In the genomic region with DNA sequence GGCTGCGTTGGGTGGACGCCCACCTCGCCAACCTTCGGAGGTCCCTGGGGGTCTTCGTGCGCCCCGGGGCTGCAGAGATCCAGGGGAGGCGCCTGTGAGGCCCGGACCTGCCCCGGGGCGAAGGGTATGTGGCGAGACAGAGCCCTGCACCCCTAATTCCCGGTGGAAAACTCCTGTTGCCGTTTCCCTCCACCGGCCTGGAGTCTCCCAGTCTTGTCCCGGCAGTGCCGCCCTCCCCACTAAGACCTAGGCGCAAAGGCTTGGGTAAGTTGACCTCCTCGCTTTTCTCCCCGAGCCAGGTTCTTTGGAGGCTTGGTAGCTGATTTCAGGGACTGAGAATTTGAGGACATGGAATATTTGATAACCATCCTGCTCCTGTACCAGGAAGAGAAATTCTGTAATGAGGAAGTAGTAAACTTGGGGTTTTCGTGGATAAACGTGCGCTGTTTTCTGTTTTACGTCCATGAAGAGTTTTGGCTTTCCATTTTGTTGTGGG, we compare ENCODE assay signal across 9 cellular contexts. TPM values are rescaled to one million over a fixed set of nuclear protein-coding genes. Genes with fewer than 3 reads are reported as not detected.
DNase-seq lines count a peak whose midpoint lies in the region; ATAC-seq, FAIRE-seq and TF ChIP-seq lines count a peak whose summit lies in the region.
"Had no signal": no experiment of that assay in that cellular context is flagged by ENCODE, and none has a peak within 500 bp of the region (broad histone marks: within the 10 kb centered on the region; RNA-seq: fewer than 3 reads in every experiment).

No MANE protein-coding gene starts in this region.

- TF ChIP-seq POLR2A in HCT116 (IDR thresholded peaks at IDR 0.05; ENCODE audit: borderline replicate concordance, extremely low read depth, insufficient read depth, insufficient read length) (no peak), K562 (conservative IDR thresholded peaks at IDR 0.05) (no peak)

- H3K9me1 ChIP-seq in K562 (ENCODE audit: control insufficient read depth, insufficient read depth, low read length): no peaks in the 10 kb centered on the region

- ATAC-seq in HCT116 (peak; percentile 13), K562 (peak; percentile 34)

- H3K36me3 ChIP-seq in HCT116 (ENCODE audit: control insufficient read depth in 1 of 2, insufficient read depth in 2 of 2, low read length in 2 of 2) (peaks cover 0 to 19% of the 10 kb centered on the region in 2 experiments; a peak in 2 of 4 replicates), NT2/D1 (ENCODE audit: insufficient read depth, insufficient read length, low read length) (peaks cover 35% of the 10 kb centered on the region), K562 (ENCODE audit: control insufficient read depth, insufficient read depth, low read length) (peaks cover 24% of the 10 kb centered on the region), skeletal muscle satellite cell (ENCODE audit: insufficient read depth, low read length) (peaks cover 17% of the 10 kb centered on the region)

- H3K79me2 ChIP-seq in HCT116 (ENCODE audit: insufficient read depth, low read length): peaks cover 28% of the 10 kb centered on the region
- peaks cover 60% of the 10 kb centered on the region for H3K79me2 ChIP-seq in K562 (ENCODE audit: control insufficient read depth, insufficient read depth, low read length)

- H3K4me1 ChIP-seq in HCT116 (ENCODE audit: control insufficient read depth in 1 of 2, insufficient read depth in 2 of 2, low read length in 2 of 2) (peaks cover 2 to 17% of the 10 kb centered on the region in 2 experiments; a peak in 3 of 4 replicates), NT2/D1 (ENCODE audit: insufficient read depth, insufficient read length) (no peaks in the 10 kb centered on the region), K562 (replicated peaks in 1 of 2; ENCODE audit: control insufficient read depth in 2 of 2, insufficient read depth in 2 of 2, low read length in 2 of 2) (peaks cover 3 to 11% of the 10 kb centered on the region in 2 experiments; a peak in 3 of 5 replicates), skeletal muscle satellite cell (ENCODE audit: control insufficient read depth, insufficient read depth, low read length) (peaks cover 9% of the 10 kb centered on the region)

- 0% methylated on average over 23 of the region's 24 CpGs for WGBS in K562 (ENCODE audit: insufficient coverage, low coverage, missing lambda C conversion rate)

- peak; percentile 81 for FAIRE-seq in K562 (lab: Jason Lieb, UNC)
- FAIRE-seq: endometrium had no signal

- H3K4me3 ChIP-seq in HCT116 (replicated peaks in 1 of 2; ENCODE audit: low read depth in 1 of 2, low read length in 2 of 2) (peak overlapping the region; percentile 68 to 91), NT2/D1 (ENCODE audit: insufficient read length, low read depth) (peak overlapping the region; percentile 94), K562 (peak overlapping the region; percentile 98), iPS-18c (ENCODE audit: insufficient read depth, low read depth, low read length) (peak overlapping the region; percentile 95), skeletal muscle satellite cell (ENCODE audit: low read length) (peak overlapping the region; percentile 92)

- POLR2A ChIA-PET in HCT116 (lab: Charles Lee) (no interaction called here), K562 (lab: Yijun Ruan, JAX) (no interaction called here)

- intact Hi-C loops in HCT116 (cut with micrococcal nuclease): loop anchor here (2.0 kb wide), 1 partner anchor 53 kb away; the partner anchor contains the start of gene SLC25A3
- intact Hi-C loops in K562 (cut with micrococcal nuclease): loop anchor here (1.0 kb wide), 1 partner anchor 52 kb away; the partner anchor contains the start of gene SLC25A3

- H3K27me3 ChIP-seq in HCT116 (ENCODE audit: insufficient read depth, low read length) (no peaks in the 10 kb centered on the region), NT2/D1 (ENCODE audit: insufficient read depth, insufficient read length) (no peaks in the 10 kb centered on the region), K562 (ENCODE audit: control insufficient read depth in 2 of 2, insufficient read depth in 2 of 2, low read length in 2 of 2) (no peaks in the 10 kb centered on the region), skeletal muscle satellite cell (ENCODE audit: control insufficient read depth, insufficient read depth, low read length) (no peaks in the 10 kb centered on the region)

- RAD21 ChIA-PET in HCT116 (lab: Charles Lee; ENCODE audit: low non-redundant PET in 1 of 2, low total read pairs in 2 of 2, uncharacterized antibody in 2 of 2, unreplicated experiment in 2 of 2): no interaction called here

- H3K9ac ChIP-seq in HCT116 (ENCODE audit: low read length) (peak overlapping the region; percentile 78), NT2/D1 (ENCODE audit: insufficient read length, low read depth) (peak overlapping the region; percentile 92), K562 (ENCODE audit: insufficient read depth in 1 of 2, low read depth in 2 of 2, low read length in 2 of 2) (peak overlapping the region; percentile 93 to 96), skeletal muscle satellite cell (ENCODE audit: low read depth, low read length) (peak overlapping the region; percentile 94)

- TF ChIP-seq RAD21 in HCT116 (IDR thresholded peaks at IDR 0.05; ENCODE audit: low read depth) (no peak), K562 (CRISPR knock-in tag; conservative IDR thresholded peaks at IDR 0.05 in 1 of 2, IDR thresholded peaks at IDR 0.05 in 1 of 2) (no peak)

- DNase-seq in DMS53 (lab: John Stamatoyannopoulos, UW) (peak; percentile 60), DMS53 treated with DMSO at 0.1 percent for 48 hours (lab: John Stamatoyannopoulos, UW; ENCODE audit: unreplicated experiment) (no peak), HCT116 (ENCODE audit: low read depth, low spot score) (no peak), NT2/D1 (ENCODE audit: low read depth, low spot score) (no peak), K562 (ENCODE audit: extremely low read depth in 1 of 4, low spot score in 3 of 4) (peak; percentile 18 to 52 (median 28))
- no peak for DNase-seq in effector CD4-positive, alpha-beta T cell

- H4K20me1 ChIP-seq in HCT116 (ENCODE audit: insufficient read depth): no peaks in the 10 kb centered on the region
- H4K20me1 ChIP-seq in K562 (replicated peaks; ENCODE audit: control insufficient read depth, insufficient read depth, low read length): no peaks in the 10 kb centered on the region

- H3K9me2 ChIP-seq in HCT116 (ENCODE audit: insufficient read depth): no peaks in the 10 kb centered on the region

- no peak for TF ChIP-seq CTCF in HCT116 (IDR thresholded peaks at IDR 0.05 in 2 of 3, conservative IDR thresholded peaks at IDR 0.05 in 1 of 3; ENCODE audit: borderline replicate concordance in 1 of 3, insufficient read depth in 1 of 3, low read depth in 2 of 3, low read length in 2 of 3)
- no peak for TF ChIP-seq CTCF in K562 (IDR thresholded peaks at IDR 0.05 in 2 of 3, conservative IDR thresholded peaks at IDR 0.05 in 1 of 3; ENCODE audit: insufficient read depth in 2 of 3, low read depth in 1 of 3, low read length in 3 of 3)

- no peak for TF ChIP-seq EP300 in K562 (IDR thresholded peaks at IDR 0.05; ENCODE audit: low read length)

- peak overlapping the region; percentile 1 for H2AFZ ChIP-seq in HCT116 (ENCODE audit: low read depth, low read length, poor library complexity, severe bottlenecking)
- H2AFZ ChIP-seq in K562 (ENCODE audit: low read depth, low read length): peak overlapping the region; percentile 95

- H3K4me2 ChIP-seq in HCT116 (ENCODE audit: low read length) (peak overlapping the region; percentile 77), K562 (ENCODE audit: insufficient read depth, low read length) (peak overlapping the region; percentile 96), skeletal muscle satellite cell (ENCODE audit: low read length) (peak overlapping the region; percentile 71)

- CTCF ChIA-PET in HCT116 (lab: Charles Lee): interaction anchor here (1.1 kb wide), 1 partner anchor 79 kb away, joined by 3 read pairs; no protein-coding TSS in a partner anchor
- CTCF ChIA-PET in K562 (lab: Yijun Ruan, JAX; ENCODE audit: low intra/inter-chr PET ratio): no interaction called here

- H3K27ac ChIP-seq in HCT116 (ENCODE audit: low read depth, low read length) (peak overlapping the region; percentile 88), K562 (ENCODE audit: extremely low read depth, low read depth, low read length) (peak overlapping the region; percentile 93)

- in situ Hi-C loops in K562 (cut with MboI): no loop called here

- BruUV-seq in HCT116 (replicated peaks; lab: Mats Ljungman, UMichigan): TSS peak; percentile 73
- TSS peak; percentile 71 for BruUV-seq in K562 (replicated peaks; lab: Mats Ljungman, UMichigan)

- H3K9me3 ChIP-seq in HCT116 (ENCODE audit: control insufficient read depth in 1 of 2, insufficient read depth in 1 of 2, low read depth in 1 of 2, low read length in 2 of 2) (no peaks in the 10 kb centered on the region), NT2/D1 (ENCODE audit: insufficient read depth, low read length) (no peaks in the 10 kb centered on the region), K562 (replicated peaks; ENCODE audit: control insufficient read depth, insufficient read depth, low read depth, low read length) (no peaks in the 10 kb centered on the region), iPS-18c (ENCODE audit: control insufficient read depth, insufficient read depth, low read length) (no peaks in the 10 kb centered on the region), skeletal muscle satellite cell (replicated peaks; ENCODE audit: low read length) (no peaks in the 10 kb centered on the region)

RNA-seq across cellular contexts. Expression of gene APAF1, which starts 0.5 kb away (rescaled TPM):
- 13.9 TPM for total RNA-seq in HCT116 (2021; ENCODE audit: unreplicated experiment)
- 3.6 and 4.7 TPM in 2 replicates for polyA plus RNA-seq in HCT116 (2012)
- 34.4 and 111 TPM in 2 replicates for total RNA-seq in K562 (2011; cell fraction: chromatin; rRNA removed; ENCODE audit: low replicate concordance)
- 13.7 and 18.6 TPM in 2 replicates for total RNA-seq in K562 (2011; cell fraction: nucleolus; rRNA removed)
- total RNA-seq in K562 (2011; cell fraction: nucleoplasm; rRNA removed): 27.3 and 35.5 TPM in 2 replicates
- 8.5 and 11.1 TPM in 2 replicates for total RNA-seq in K562 (2014; rRNA removed)
- 15.2 and 18.3 TPM in 2 replicates for total RNA-seq in K562 (2014; rRNA removed; fragmentation: Illumina TruSeq; extraction: Trizol)
- total RNA-seq in K562 (2015; rRNA removed; fragmentation: Illumina TruSeq; extraction: Trizol): 10.8 TPM in 2 replicates
- total RNA-seq in K562 (2021): 11.5 and 13.4 TPM in 2 replicates
- 12.4 and 15.7 TPM in 2 replicates for polyA plus RNA-seq in K562 (2011; rRNA removed)
- polyA plus RNA-seq in K562 (2011; cell fraction: cytosol; rRNA removed): 5.2 and 7.2 TPM in 2 replicates
- polyA plus RNA-seq in K562 (2011; cell fraction: nucleus; rRNA removed): 9.1 and 10.9 TPM in 2 replicates
- polyA plus RNA-seq in K562 (2012): 6.7 and 9.1 TPM in 2 replicates
- polyA plus RNA-seq in K562 (2014; fragmentation: Illumina TruSeq; extraction: Trizol): 8.2 and 9.9 TPM in 2 replicates
- 1 to 10 TPM; 5.1 to 6.5 TPM for polyA plus RNA-seq in K562 (2014; fragmentation: Nextera tagmentation; extraction: Ambion mirVana)
- 7.2 and 8.4 TPM in 2 replicates for polyA plus RNA-seq in K562 (2014; rRNA removed)
- 48.2 and 55.6 TPM in 2 replicates for polyA minus RNA-seq in K562 (2011; rRNA and poly(A)+ RNA removed)
- polyA minus RNA-seq in K562 (2011; cell fraction: cytosol; rRNA and poly(A)+ RNA removed): 12.2 and 18.2 TPM in 2 replicates
- 12.1 and 26.7 TPM in 2 replicates for polyA minus RNA-seq in K562 (2011; cell fraction: nucleus; rRNA and poly(A)+ RNA removed)
- 18.0 and 18.6 TPM in 2 replicates for total RNA-seq in skeletal muscle satellite cell (2012; rRNA removed)

RNA-seq across cellular contexts. Expression of gene IKBIP, which starts 1.0 kb away (rescaled TPM):
- 14.5 TPM for total RNA-seq in HCT116 (2021; ENCODE audit: unreplicated experiment)
- 3.9 and 5.7 TPM in 2 replicates for polyA plus RNA-seq in HCT116 (2012)
- total RNA-seq in K562 (2011; cell fraction: chromatin; rRNA removed; ENCODE audit: low replicate concordance): 6.2 and 22.8 TPM in 2 replicates
- 6.2 and 7.0 TPM in 2 replicates for total RNA-seq in K562 (2011; cell fraction: nucleolus; rRNA removed)
- 11.0 and 14.5 TPM in 2 replicates for total RNA-seq in K562 (2011; cell fraction: nucleoplasm; rRNA removed)
- total RNA-seq in K562 (2014; rRNA removed): 14.1 and 14.9 TPM in 2 replicates
- 19.5 and 22.8 TPM in 2 replicates for total RNA-seq in K562 (2014; rRNA removed; fragmentation: Illumina TruSeq; extraction: Trizol)
- total RNA-seq in K562 (2015; rRNA removed; fragmentation: Illumina TruSeq; extraction: Trizol): 16.5 and 17.8 TPM in 2 replicates
- 14.9 and 15.4 TPM in 2 replicates for total RNA-seq in K562 (2021)
- 12.3 and 16.2 TPM in 2 replicates for polyA plus RNA-seq in K562 (2011; rRNA removed)
- 3.1 and 5.1 TPM in 2 replicates for polyA plus RNA-seq in K562 (2011; cell fraction: cytosol; rRNA removed)
- polyA plus RNA-seq in K562 (2011; cell fraction: nucleus; rRNA removed): 2.5 and 2.8 TPM in 2 replicates
- 12.4 and 14.4 TPM in 2 replicates for polyA plus RNA-seq in K562 (2012)
- 12.6 and 15.3 TPM in 2 replicates for polyA plus RNA-seq in K562 (2014; fragmentation: Illumina TruSeq; extraction: Trizol)
- polyA plus RNA-seq in K562 (2014; fragmentation: Nextera tagmentation; extraction: Ambion mirVana): 1 to 10 TPM; 3.3 to 4.9 TPM
- 14.9 and 15.8 TPM in 2 replicates for polyA plus RNA-seq in K562 (2014; rRNA removed)
- 9.7 and 10.4 TPM in 2 replicates for polyA minus RNA-seq in K562 (2011; rRNA and poly(A)+ RNA removed)
- polyA minus RNA-seq in K562 (2011; cell fraction: cytosol; rRNA and poly(A)+ RNA removed): 4.7 and 4.8 TPM in 2 replicates
- 2.7 and 3.8 TPM in 2 replicates for polyA minus RNA-seq in K562 (2011; cell fraction: nucleus; rRNA and poly(A)+ RNA removed)
- 86.4 and 86.7 TPM in 2 replicates for total RNA-seq in skeletal muscle satellite cell (2012; rRNA removed)

RNA-seq across cellular contexts. Expression of gene SLC25A3, which starts 52.1 kb away (rescaled TPM):
- total RNA-seq in HCT116 (2021; ENCODE audit: unreplicated experiment) (927 TPM), K562 (2014; rRNA removed) (450 and 515 TPM in 2 replicates), K562 (2014; rRNA removed; fragmentation: Illumina TruSeq; extraction: Trizol) (766 and 865 TPM in 2 replicates), K562 (2015; rRNA removed; fragmentation: Illumina TruSeq; extraction: Trizol) (498 and 500 TPM in 2 replicates), K562 (2021) (687 and 693 TPM in 2 replicates)
- polyA plus RNA-seq in HCT116 (2012): 672 and 706 TPM in 2 replicates
- 311 and 511 TPM in 2 replicates for total RNA-seq in K562 (2011; cell fraction: chromatin; rRNA removed; ENCODE audit: low replicate concordance)
- total RNA-seq in K562 (2011; cell fraction: nucleolus; rRNA removed): 257 and 270 TPM in 2 replicates
- total RNA-seq in K562 (2011; cell fraction: nucleoplasm; rRNA removed): 338 and 415 TPM in 2 replicates
- polyA plus RNA-seq in K562 (2011; rRNA removed) (405 and 419 TPM in 2 replicates), K562 (2014; fragmentation: Illumina TruSeq; extraction: Trizol) (571 and 592 TPM in 2 replicates), K562 (2014; fragmentation: Nextera tagmentation; extraction: Ambion mirVana) (100 to 1,000 TPM; 264 to 309 TPM), K562 (2014; rRNA removed) (449 and 495 TPM in 2 replicates)
- 556 and 768 TPM in 2 replicates for polyA plus RNA-seq in K562 (2011; cell fraction: cytosol; rRNA removed)
- 515 and 531 TPM in 2 replicates for polyA plus RNA-seq in K562 (2011; cell fraction: nucleus; rRNA removed)
- polyA plus RNA-seq in K562 (2012): 638 and 684 TPM in 2 replicates
- 760 and 828 TPM in 2 replicates for polyA minus RNA-seq in K562 (2011; rRNA and poly(A)+ RNA removed)
- polyA minus RNA-seq in K562 (2011; cell fraction: cytosol; rRNA and poly(A)+ RNA removed): 379 and 409 TPM in 2 replicates
- polyA minus RNA-seq in K562 (2011; cell fraction: nucleus; rRNA and poly(A)+ RNA removed): 181 and 261 TPM in 2 replicates
- total RNA-seq in skeletal muscle satellite cell (2012; rRNA removed): 808 and 845 TPM in 2 replicates

Comparison
In these comparisons a context has a peak if more than half of its experiments do, and no peak if none do; other contexts are left out.
1. DNase-seq: peak in DMS53 (single experiment) and K562 (4 of 4); none in DMS53 treated with DMSO at 0.1 percent for 48 hours (single experiment), HCT116 (single experiment), NT2/D1 (single experiment) and effector CD4-positive, alpha-beta T cell (single experiment).
2. Peak in every context shown above with its lines, with median percentiles within 50 percentile points of each other: H3K4me2 ChIP-seq, H3K4me3 ChIP-seq and H3K9ac ChIP-seq.